Comparison of ENCODE assay signal across 8 cellular contexts in genomic region chr15:34282384-34282783, GRCh38.
"Had no signal": no experiment of that assay in that cellular context is flagged by ENCODE, and none has a peak within 500 bp of the region (broad histone marks: within the 10 kb centered on the region; RNA-seq: fewer than 3 reads in every experiment).

No MANE protein-coding gene starts in this region.

- FAIRE-seq: HTR-8/SVneo had no signal

- H3K9me3 ChIP-seq: HAP-1 had no signal

- H3K27ac ChIP-seq: GM23248 had no signal

- H3K4me1 ChIP-seq: HAP-1 had no signal

- H2AFZ ChIP-seq: GM23248 had no signal

- H3K9ac ChIP-seq: GM23248 had no signal

- ATAC-seq: HCT116 had no signal

- H3K36me3 ChIP-seq: HAP-1 had no signal

- H3K4me3 ChIP-seq: GM23248, HAP-1 had no signal

- DNase-seq: GM23248, GOT3, H7, HFFc6, KG1 had no signal
